ENCODE assay signal across 1 cellular context in genomic region chr12:132061641-132062430, GRCh38.
TF ChIP-seq lines count a peak whose summit lies in the region.

No MANE protein-coding gene starts in this region.

TF ChIP-seq in H1, 55 proteins besides CTCF, POLR2A, EP300 and RAD21:
- no peak for TF ChIP-seq EZH2 (IDR thresholded peaks at IDR 0.05; ENCODE audit: low read depth, low read length, severe bottlenecking)
- no peak for TF ChIP-seq SIRT6 (IDR thresholded peaks at IDR 0.05; ENCODE audit: low read length)
- no peak for TF ChIP-seq RBBP5 (IDR thresholded peaks at IDR 0.05; ENCODE audit: borderline replicate concordance, low read depth, low read length)
- TF ChIP-seq BCL11A (IDR thresholded peaks at IDR 0.05; ENCODE audit: low read depth in 2 of 2, low read length in 2 of 2): no peak
- TF ChIP-seq PHF8 (conservative IDR thresholded peaks at IDR 0.05; ENCODE audit: low read depth, low read length): no peak
- no peak for TF ChIP-seq GABPA (IDR thresholded peaks at IDR 0.05; ENCODE audit: borderline replicate concordance, insufficient read depth, low read length)
- TF ChIP-seq JUN (IDR thresholded peaks at IDR 0.05; ENCODE audit: low read depth, low read length): no peak
- no peak for TF ChIP-seq TAF7 (optimal IDR thresholded peaks at IDR 0.05; ENCODE audit: borderline replicate concordance, low read depth, low read length)
